Comparison of ENCODE assay signal across 9 cellular contexts in genomic region chr10:111207525-111207924, GRCh38.
DNase-seq lines count a peak whose midpoint lies in the region; ATAC-seq and TF ChIP-seq lines count a peak whose summit lies in the region.
"Had no signal": no experiment of that assay in that cellular context is flagged by ENCODE, and none has a peak within 500 bp of the region (broad histone marks: within the 10 kb centered on the region; RNA-seq: fewer than 3 reads in every experiment).

No MANE protein-coding gene starts in this region.

- H3K36me3 ChIP-seq in Peyer's patch: no peaks in the 10 kb centered on the region

- H3K27me3 ChIP-seq in Peyer's patch (no peaks in the 10 kb centered on the region), foreskin keratinocyte (no peaks in the 10 kb centered on the region)

- H3K4me3 Mint-ChIP-seq in Calu3 (ENCODE audit: low read depth, unreplicated experiment): no peak overlapping the region

- TF ChIP-seq CTCF in Calu3 (IDR thresholded peaks at IDR 0.05; ENCODE audit: unreplicated experiment) (peak; percentile 35), Peyer's patch (IDR thresholded peaks at IDR 0.05) (peak in 4 of 6 experiments; percentile 28 to 69 (median 58)), foreskin keratinocyte (conservative IDR thresholded peaks at IDR 0.05) (peak; percentile 4)

- BruUV-seq in Calu3 (replicated peaks; lab: Mats Ljungman, UMichigan): no TSS peak

- intact Hi-C loops in Calu3 (cut with micrococcal nuclease; ENCODE audit: unreplicated experiment): loop anchor here (1.0 kb wide), 2 partner anchors 131 to 153 kb away; no protein-coding TSS in a partner anchor

- H3K4me3 ChIP-seq in Peyer's patch: no peak overlapping the region

- H3K4me1 Mint-ChIP-seq in Calu3 (ENCODE audit: low read depth, unreplicated experiment): peaks cover 9% of the 10 kb centered on the region

- no peaks in the 10 kb centered on the region for H3K9me3 ChIP-seq in Peyer's patch

- H3K27me3 Mint-ChIP-seq in Calu3 (ENCODE audit: unreplicated experiment): no peaks in the 10 kb centered on the region

- peak; percentile 47 for ATAC-seq in HG03342 (IDR thresholded peaks at IDR 0.05; ENCODE audit: unreplicated experiment)
- no peak for ATAC-seq in foreskin keratinocyte

- H3K27ac Mint-ChIP-seq in Calu3 (ENCODE audit: unreplicated experiment): no peak overlapping the region

- CTCF ChIA-PET in Calu3 (lab: Charles Lee): interaction anchor here (1.9 kb wide), 1 partner anchor 131 kb away, joined by 15 read pairs; the partner anchor contains the start of gene ADRA2A

- no peak for TF ChIP-seq POLR2A in Peyer's patch (IDR thresholded peaks at IDR 0.05)

- H3K4me1 ChIP-seq in Peyer's patch (no peaks in the 10 kb centered on the region), foreskin keratinocyte (no peaks in the 10 kb centered on the region)

- DNase-seq in Calu3: peak; percentile 51
- DNase-seq in Peyer's patch: peak in 2 of 3 donors; percentile 49 to 68
- DNase-seq in foreskin keratinocyte: no peak
- no peak for DNase-seq in NCI-H1092 treated with DMSO at 0.1 percent for 48 hours (lab: John Stamatoyannopoulos, UW)
- DNase-seq in HPDE6-E6E7 (ENCODE audit: extremely low spot score): no peak
- no peak for DNase-seq in retina
- no peak for DNase-seq in T1000 (lab: John Stamatoyannopoulos, UW)
- DNase-seq: amniotic stem cell had no signal

- no peaks in the 10 kb centered on the region for H3K36me3 Mint-ChIP-seq in Calu3 (ENCODE audit: insufficient read depth, unreplicated experiment)

- H3K9me3 Mint-ChIP-seq in Calu3 (ENCODE audit: low read depth, unreplicated experiment): no peaks in the 10 kb centered on the region

- no peak overlapping the region for H3K27ac ChIP-seq in Peyer's patch
- H3K27ac ChIP-seq in foreskin keratinocyte: no peak overlapping the region

Comparison
In these comparisons a context has a peak if more than half of its experiments do, and no peak if none do; other contexts are left out.
1. DNase-seq: peak in Calu3 (single experiment) and Peyer's patch (2 of 3); none in foreskin keratinocyte (0 of 2), NCI-H1092 treated with DMSO at 0.1 percent for 48 hours (single experiment), HPDE6-E6E7 (single experiment), retina (single experiment) and T1000 (single experiment).
2. CTCF ChIP-seq: peak in every context shown above with its lines; median percentile 58 in Peyer's patch; 35 in Calu3; 4 in foreskin keratinocyte.